ENCODE assay signal across 8 cellular contexts in the genomic region with DNA sequence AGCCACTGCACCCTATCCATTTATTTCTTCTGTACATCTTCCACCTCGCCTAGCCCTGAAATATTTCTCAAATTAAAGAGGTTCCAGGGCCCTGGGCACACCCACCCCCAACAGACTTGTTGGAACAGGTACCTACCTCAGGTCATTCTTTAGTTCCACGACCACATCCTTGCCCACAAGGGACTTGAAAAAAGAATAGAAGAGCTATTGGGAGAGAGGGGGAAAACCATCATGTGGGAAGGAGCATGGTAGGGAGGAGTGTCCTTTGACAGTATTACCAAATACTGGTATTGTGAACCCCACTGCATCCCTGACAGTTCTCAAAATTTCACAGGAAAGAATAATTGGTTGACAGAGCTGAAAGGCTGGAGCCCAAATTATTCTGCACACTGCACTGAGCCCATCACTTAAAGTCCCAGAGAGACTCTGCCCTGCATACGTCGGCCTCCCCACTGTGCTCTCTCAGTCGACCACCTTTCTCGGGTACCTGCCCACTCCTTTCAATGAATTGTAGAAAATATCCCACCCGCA. TPM values are rescaled to one million over a fixed set of nuclear protein-coding genes. Genes with fewer than 3 reads are reported as not detected.
DNase-seq lines count a peak whose midpoint lies in the region; ATAC-seq and TF ChIP-seq lines count a peak whose summit lies in the region.

No MANE protein-coding gene starts in this region.

- peak overlapping the region; percentile 93 for H3K27ac Mint-ChIP-seq in endodermal cell
- H3K27ac Mint-ChIP-seq in neural progenitor cell: peak overlapping the region; percentile 36

- no peaks in the 10 kb centered on the region for H3K9me3 ChIP-seq in NT2/D1 (ENCODE audit: insufficient read depth, low read length)
- no peaks in the 10 kb centered on the region for H3K9me3 ChIP-seq in endodermal cell (ENCODE audit: control insufficient read depth, low read length)
- H3K9me3 ChIP-seq in neural progenitor cell (ENCODE audit: low read depth): no peaks in the 10 kb centered on the region

- peak overlapping the region; percentile 97 for H3K4me2 ChIP-seq in neural progenitor cell

- no peak for DNase-seq in NT2/D1 (ENCODE audit: low read depth, low spot score)
- DNase-seq in endodermal cell: no peak
- no peak for DNase-seq in neural progenitor cell (ENCODE audit: low spot score)
- no peak for DNase-seq in NCI-H446 treated with DMSO at 0.1 percent for 48 hours (lab: John Stamatoyannopoulos, UW)
- DNase-seq in NCI-H226: no peak

- H3K4me1 Mint-ChIP-seq in endodermal cell: peaks cover 6% of the 10 kb centered on the region
- peaks cover 7% of the 10 kb centered on the region for H3K4me1 Mint-ChIP-seq in neural progenitor cell

- H3K79me2 ChIP-seq in neural progenitor cell (ENCODE audit: low read depth): peaks cover 57% of the 10 kb centered on the region

- H3K4me1 ChIP-seq in NT2/D1 (ENCODE audit: insufficient read depth, insufficient read length): no peaks in the 10 kb centered on the region
- no peaks in the 10 kb centered on the region for H3K4me1 ChIP-seq in endodermal cell (ENCODE audit: control insufficient read depth, insufficient read depth, low read length)
- H3K4me1 ChIP-seq in neural progenitor cell: peaks cover 13% of the 10 kb centered on the region

- peaks cover 29% of the 10 kb centered on the region for H3K36me3 ChIP-seq in NT2/D1 (ENCODE audit: insufficient read depth, insufficient read length, low read length)
- H3K36me3 ChIP-seq in endodermal cell (ENCODE audit: control insufficient read depth, insufficient read depth, low read length): peaks cover 17% of the 10 kb centered on the region
- H3K36me3 ChIP-seq in neural progenitor cell: no peaks in the 10 kb centered on the region

- H3K4me3 Mint-ChIP-seq in endodermal cell: peak overlapping the region; percentile 87
- H3K4me3 Mint-ChIP-seq in neural progenitor cell: peak overlapping the region; percentile 93

- H3K4me3 ChIP-seq in NT2/D1 (ENCODE audit: insufficient read length, low read depth) (peak overlapping the region; percentile 82), endodermal cell (ENCODE audit: low read length) (peak overlapping the region; percentile 97), neural progenitor cell (peak overlapping the region; percentile 89)

- 18 to 20% methylated on average over 5 to 7 of the region's 7 CpGs for WGBS in endodermal cell (ENCODE audit: insufficient coverage in 1 of 2, insufficient read length in 1 of 2), 2 experiments

- peak overlapping the region; percentile 79 for H2AFZ ChIP-seq in neural progenitor cell (replicated peaks)

- H3K36me3 Mint-ChIP-seq in endodermal cell (ENCODE audit: low read depth): peaks cover 22% of the 10 kb centered on the region
- peaks cover 5% of the 10 kb centered on the region for H3K36me3 Mint-ChIP-seq in neural progenitor cell

- no peak for TF ChIP-seq CTCF in endodermal cell (conservative IDR thresholded peaks at IDR 0.05)
- TF ChIP-seq CTCF in neural progenitor cell (IDR thresholded peaks at IDR 0.05): no peak

- H3K9ac ChIP-seq in NT2/D1 (ENCODE audit: insufficient read length, low read depth) (peak overlapping the region; percentile 97), endodermal cell (ENCODE audit: extremely low read depth, low read length, poor library complexity, severe bottlenecking) (peak overlapping the region; percentile 82), neural progenitor cell (peak overlapping the region; percentile 79)

- H3K27ac ChIP-seq in endodermal cell (ENCODE audit: low read depth, low read length): peak overlapping the region; percentile 74
- H3K27ac ChIP-seq in neural progenitor cell: peak overlapping the region; percentile 89

- peaks cover 24% of the 10 kb centered on the region for H3F3A ChIP-seq in neural progenitor cell (ENCODE audit: low read depth)

- H3K9me3 Mint-ChIP-seq in endodermal cell (no peaks in the 10 kb centered on the region), neural progenitor cell (no peaks in the 10 kb centered on the region)

- H3K27me3 ChIP-seq in NT2/D1 (ENCODE audit: insufficient read depth, insufficient read length) (no peaks in the 10 kb centered on the region), endodermal cell (ENCODE audit: control insufficient read depth, insufficient read depth, low read length, poor library complexity, severe bottlenecking) (no peaks in the 10 kb centered on the region), neural progenitor cell (no peaks in the 10 kb centered on the region)

- H3K27me3 Mint-ChIP-seq in endodermal cell (ENCODE audit: insufficient read depth): no peaks in the 10 kb centered on the region
- peaks cover 4% of the 10 kb centered on the region for H3K27me3 Mint-ChIP-seq in neural progenitor cell (ENCODE audit: insufficient read depth, low read depth)

- H4K20me1 ChIP-seq in neural progenitor cell (ENCODE audit: low read depth): no peaks in the 10 kb centered on the region

- peak; percentile 7 for ATAC-seq in GM21576 (IDR thresholded peaks at IDR 0.05; ENCODE audit: unreplicated experiment)
- no peak for ATAC-seq in GM18858 (IDR thresholded peaks at IDR 0.05; ENCODE audit: unreplicated experiment)
- no peak for ATAC-seq in HG03280 (IDR thresholded peaks at IDR 0.05; ENCODE audit: unreplicated experiment)

RNA-seq across cellular contexts. Expression of a gene that starts 0.8 kb away (rescaled TPM):
- 100 to 1,000 TPM; 106 to 119 TPM for total RNA-seq in endodermal cell
- polyA plus RNA-seq in endodermal cell (2013, experiment 1 of 2): 131 TPM
- 120 TPM for polyA plus RNA-seq in endodermal cell (2013, experiment 2 of 2)
- total RNA-seq in neural progenitor cell (ENCODE audit: low replicate concordance): 105 and 125 TPM in 2 replicates

RNA-seq across cellular contexts. Expression of a gene that starts 9.1 kb away (rescaled TPM):
- 1 to 10 TPM; 1.2 to 1.5 TPM for total RNA-seq in endodermal cell
- 1.1 TPM for polyA plus RNA-seq in endodermal cell (2013, experiment 1 of 2)
- polyA plus RNA-seq in endodermal cell (2013, experiment 2 of 2): 1.4 TPM
- total RNA-seq in neural progenitor cell (ENCODE audit: low replicate concordance): 0.49 and 1.2 TPM in 2 replicates

RNA-seq across cellular contexts. Expression of a gene that starts 9.3 kb away (rescaled TPM):
- total RNA-seq in endodermal cell (10 to 100 TPM; 53.1 to 62.6 TPM), neural progenitor cell (ENCODE audit: low replicate concordance) (36.0 and 84.3 TPM in 2 replicates)
- 50.5 TPM for polyA plus RNA-seq in endodermal cell (2013, experiment 1 of 2)
- polyA plus RNA-seq in endodermal cell (2013, experiment 2 of 2): 49.6 TPM

RNA-seq across cellular contexts. Expression of a gene that starts 10.5 kb away (rescaled TPM):
- total RNA-seq in endodermal cell (10 to 100 TPM; 81.4 to 83.1 TPM), neural progenitor cell (ENCODE audit: low replicate concordance) (34.1 and 66.8 TPM in 2 replicates)
- 76.2 TPM for polyA plus RNA-seq in endodermal cell (2013, experiment 1 of 2)
- 67.5 TPM for polyA plus RNA-seq in endodermal cell (2013, experiment 2 of 2)

RNA-seq across cellular contexts. Expression of a gene that starts 21.5 kb away (rescaled TPM):
- total RNA-seq in endodermal cell: 10 to 100 TPM; 61.8 to 83.9 TPM
- polyA plus RNA-seq in endodermal cell (2013, experiment 1 of 2): 64.0 TPM
- polyA plus RNA-seq in endodermal cell (2013, experiment 2 of 2): 54.0 TPM
- total RNA-seq in neural progenitor cell (ENCODE audit: low replicate concordance): 35.3 and 65.1 TPM in 2 replicates
